Comparison of ENCODE assay signal across 2 cellular contexts in genomic region chr16:78782572-78782971, GRCh38.
TF ChIP-seq lines count a peak whose summit lies in the region.

No MANE protein-coding gene starts in this region.

TF ChIP-seq in HepG2, 621 proteins besides CTCF, POLR2A, EP300 and RAD21:
- TF ChIP-seq CEBPB (IDR thresholded peaks at IDR 0.05; ENCODE audit: borderline replicate concordance, low read depth, low read length), result peak; percentile 69
- TF ChIP-seq ZNF234 (CRISPR knock-in tag; conservative IDR thresholded peaks at IDR 0.05), result no peak
- peak; percentile 84 for TF ChIP-seq ATF7 (IDR thresholded peaks at IDR 0.05)
- no peak for TF ChIP-seq ATF7 (CRISPR knock-in tag; IDR thresholded peaks at IDR 0.05)
- TF ChIP-seq ZNF772 (CRISPR knock-in tag; IDR thresholded peaks at IDR 0.05), result no peak
- no peak for TF ChIP-seq ZUFSP (CRISPR knock-in tag; IDR thresholded peaks at IDR 0.05; ENCODE audit: borderline replicate concordance)
- no peak for TF ChIP-seq FOXM1 (CRISPR knock-in tag; IDR thresholded peaks at IDR 0.05)
- TF ChIP-seq POGK (CRISPR knock-in tag; conservative IDR thresholded peaks at IDR 0.05), result no peak
TF ChIP-seq in HepG2: peak in this region for 2.

TF ChIP-seq in K562, 482 proteins besides CTCF, POLR2A, EP300 and RAD21:
- TF ChIP-seq CEBPB (tag; IDR thresholded peaks at IDR 0.05) (peak; percentile 46; the same call in 1 of the 2 replicates), ATF3 (IDR thresholded peaks at IDR 0.05) (peak; percentile 15; the same call in 1 of the 2 replicates), ATF3 (CRISPR knock-in tag; conservative IDR thresholded peaks at IDR 0.05) (no peak), ZNF280A (IDR thresholded peaks at IDR 0.05; ENCODE audit: low read depth, partially characterized antibody) (no peak), BDP1 (IDR thresholded peaks at IDR 0.05; ENCODE audit: insufficient read depth, insufficient read length) (no peak), CEBPG (CRISPR knock-in tag; IDR thresholded peaks at IDR 0.05) (no peak), CEBPG (tag; conservative IDR thresholded peaks at IDR 0.05 in 1 of 2, IDR thresholded peaks at IDR 0.05 in 1 of 2) (peak; percentile 15 to 80; a peak in 2 of 4 replicates)
